In the genomic region with DNA sequence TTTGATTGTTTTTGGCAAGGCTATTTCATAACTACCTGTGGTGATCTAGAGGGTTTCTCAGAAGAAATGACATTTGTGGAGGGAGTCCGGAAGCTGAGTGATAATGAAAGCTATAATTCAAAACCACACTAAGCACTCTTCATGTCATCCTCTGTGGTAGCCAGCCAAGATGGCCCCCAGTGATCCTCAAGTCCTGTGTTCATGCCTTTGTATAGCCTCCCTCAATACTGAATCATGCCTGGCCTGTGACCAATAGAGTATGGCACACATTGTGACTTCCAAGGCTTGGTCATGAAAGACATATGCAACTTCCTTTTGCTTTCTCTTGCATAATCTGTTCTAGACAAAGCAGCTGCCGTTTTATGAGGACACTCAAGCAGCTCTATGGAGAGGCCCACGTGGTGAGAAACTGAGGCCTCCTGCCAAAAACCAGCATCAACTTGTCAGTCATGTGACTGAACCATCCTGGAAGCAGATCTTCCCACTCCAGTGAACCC, we compare ENCODE assay signal across 1 cellular context.
TF ChIP-seq lines count a peak whose summit lies in the region.

No MANE protein-coding gene starts in this region.

TF ChIP-seq in K562, 482 proteins besides CTCF, POLR2A, EP300 and RAD21 (continued from another document):
- TF ChIP-seq, protein P1, sequence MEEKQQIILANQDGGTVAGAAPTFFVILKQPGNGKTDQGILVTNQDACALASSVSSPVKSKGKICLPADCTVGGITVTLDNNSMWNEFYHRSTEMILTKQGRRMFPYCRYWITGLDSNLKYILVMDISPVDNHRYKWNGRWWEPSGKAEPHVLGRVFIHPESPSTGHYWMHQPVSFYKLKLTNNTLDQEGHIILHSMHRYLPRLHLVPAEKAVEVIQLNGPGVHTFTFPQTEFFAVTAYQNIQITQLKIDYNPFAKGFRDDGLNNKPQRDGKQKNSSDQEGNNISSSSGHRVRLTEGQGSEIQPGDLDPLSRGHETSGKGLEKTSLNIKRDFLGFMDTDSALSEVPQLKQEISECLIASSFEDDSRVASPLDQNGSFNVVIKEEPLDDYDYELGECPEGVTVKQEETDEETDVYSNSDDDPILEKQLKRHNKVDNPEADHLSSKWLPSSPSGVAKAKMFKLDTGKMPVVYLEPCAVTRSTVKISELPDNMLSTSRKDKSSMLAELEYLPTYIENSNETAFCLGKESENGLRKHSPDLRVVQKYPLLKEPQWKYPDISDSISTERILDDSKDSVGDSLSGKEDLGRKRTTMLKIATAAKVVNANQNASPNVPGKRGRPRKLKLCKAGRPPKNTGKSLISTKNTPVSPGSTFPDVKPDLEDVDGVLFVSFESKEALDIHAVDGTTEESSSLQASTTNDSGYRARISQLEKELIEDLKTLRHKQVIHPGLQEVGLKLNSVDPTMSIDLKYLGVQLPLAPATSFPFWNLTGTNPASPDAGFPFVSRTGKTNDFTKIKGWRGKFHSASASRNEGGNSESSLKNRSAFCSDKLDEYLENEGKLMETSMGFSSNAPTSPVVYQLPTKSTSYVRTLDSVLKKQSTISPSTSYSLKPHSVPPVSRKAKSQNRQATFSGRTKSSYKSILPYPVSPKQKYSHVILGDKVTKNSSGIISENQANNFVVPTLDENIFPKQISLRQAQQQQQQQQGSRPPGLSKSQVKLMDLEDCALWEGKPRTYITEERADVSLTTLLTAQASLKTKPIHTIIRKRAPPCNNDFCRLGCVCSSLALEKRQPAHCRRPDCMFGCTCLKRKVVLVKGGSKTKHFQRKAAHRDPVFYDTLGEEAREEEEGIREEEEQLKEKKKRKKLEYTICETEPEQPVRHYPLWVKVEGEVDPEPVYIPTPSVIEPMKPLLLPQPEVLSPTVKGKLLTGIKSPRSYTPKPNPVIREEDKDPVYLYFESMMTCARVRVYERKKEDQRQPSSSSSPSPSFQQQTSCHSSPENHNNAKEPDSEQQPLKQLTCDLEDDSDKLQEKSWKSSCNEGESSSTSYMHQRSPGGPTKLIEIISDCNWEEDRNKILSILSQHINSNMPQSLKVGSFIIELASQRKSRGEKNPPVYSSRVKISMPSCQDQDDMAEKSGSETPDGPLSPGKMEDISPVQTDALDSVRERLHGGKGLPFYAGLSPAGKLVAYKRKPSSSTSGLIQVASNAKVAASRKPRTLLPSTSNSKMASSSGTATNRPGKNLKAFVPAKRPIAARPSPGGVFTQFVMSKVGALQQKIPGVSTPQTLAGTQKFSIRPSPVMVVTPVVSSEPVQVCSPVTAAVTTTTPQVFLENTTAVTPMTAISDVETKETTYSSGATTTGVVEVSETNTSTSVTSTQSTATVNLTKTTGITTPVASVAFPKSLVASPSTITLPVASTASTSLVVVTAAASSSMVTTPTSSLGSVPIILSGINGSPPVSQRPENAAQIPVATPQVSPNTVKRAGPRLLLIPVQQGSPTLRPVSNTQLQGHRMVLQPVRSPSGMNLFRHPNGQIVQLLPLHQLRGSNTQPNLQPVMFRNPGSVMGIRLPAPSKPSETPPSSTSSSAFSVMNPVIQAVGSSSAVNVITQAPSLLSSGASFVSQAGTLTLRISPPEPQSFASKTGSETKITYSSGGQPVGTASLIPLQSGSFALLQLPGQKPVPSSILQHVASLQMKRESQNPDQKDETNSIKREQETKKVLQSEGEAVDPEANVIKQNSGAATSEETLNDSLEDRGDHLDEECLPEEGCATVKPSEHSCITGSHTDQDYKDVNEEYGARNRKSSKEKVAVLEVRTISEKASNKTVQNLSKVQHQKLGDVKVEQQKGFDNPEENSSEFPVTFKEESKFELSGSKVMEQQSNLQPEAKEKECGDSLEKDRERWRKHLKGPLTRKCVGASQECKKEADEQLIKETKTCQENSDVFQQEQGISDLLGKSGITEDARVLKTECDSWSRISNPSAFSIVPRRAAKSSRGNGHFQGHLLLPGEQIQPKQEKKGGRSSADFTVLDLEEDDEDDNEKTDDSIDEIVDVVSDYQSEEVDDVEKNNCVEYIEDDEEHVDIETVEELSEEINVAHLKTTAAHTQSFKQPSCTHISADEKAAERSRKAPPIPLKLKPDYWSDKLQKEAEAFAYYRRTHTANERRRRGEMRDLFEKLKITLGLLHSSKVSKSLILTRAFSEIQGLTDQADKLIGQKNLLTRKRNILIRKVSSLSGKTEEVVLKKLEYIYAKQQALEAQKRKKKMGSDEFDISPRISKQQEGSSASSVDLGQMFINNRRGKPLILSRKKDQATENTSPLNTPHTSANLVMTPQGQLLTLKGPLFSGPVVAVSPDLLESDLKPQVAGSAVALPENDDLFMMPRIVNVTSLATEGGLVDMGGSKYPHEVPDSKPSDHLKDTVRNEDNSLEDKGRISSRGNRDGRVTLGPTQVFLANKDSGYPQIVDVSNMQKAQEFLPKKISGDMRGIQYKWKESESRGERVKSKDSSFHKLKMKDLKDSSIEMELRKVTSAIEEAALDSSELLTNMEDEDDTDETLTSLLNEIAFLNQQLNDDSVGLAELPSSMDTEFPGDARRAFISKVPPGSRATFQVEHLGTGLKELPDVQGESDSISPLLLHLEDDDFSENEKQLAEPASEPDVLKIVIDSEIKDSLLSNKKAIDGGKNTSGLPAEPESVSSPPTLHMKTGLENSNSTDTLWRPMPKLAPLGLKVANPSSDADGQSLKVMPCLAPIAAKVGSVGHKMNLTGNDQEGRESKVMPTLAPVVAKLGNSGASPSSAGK (IDR thresholded peaks at IDR 0.05), result peak; percentile 46
- TF ChIP-seq GATAD2A (IDR thresholded peaks at IDR 0.05) (no peak), ZNF707 (CRISPR knock-in tag; conservative IDR thresholded peaks at IDR 0.05) (no peak), ZBTB7A (IDR thresholded peaks at IDR 0.05; ENCODE audit: borderline replicate concordance, control insufficient read depth, low read depth, low read length) (no peak), SP1 (CRISPR knock-in tag; IDR thresholded peaks at IDR 0.05) (no peak), CBX2 (IDR thresholded peaks at IDR 0.05; ENCODE audit: insufficient read depth, low read length, poor library complexity, severe bottlenecking) (no peak), LCOR (CRISPR knock-in tag; IDR thresholded peaks at IDR 0.05) (no peak), ATF1 (CRISPR knock-in tag; IDR thresholded peaks at IDR 0.05) (no peak), ATF1 (tag; IDR thresholded peaks at IDR 0.05) (no peak), SMAD1 (IDR thresholded peaks at IDR 0.05; ENCODE audit: low read depth, low read length, partially characterized antibody) (no peak), ZKSCAN8 (CRISPR knock-in tag; IDR thresholded peaks at IDR 0.05) (0 out of 2 replicates have a peak, but pooled peaks have one; percentile 43), KLF16 (IDR thresholded peaks at IDR 0.05) (no peak), CBX3 (IDR thresholded peaks at IDR 0.05; ENCODE audit: borderline replicate concordance in 1 of 2, low read length in 2 of 2) (no peak), ETV1 (tag; conservative IDR thresholded peaks at IDR 0.05; ENCODE audit: low read depth) (peak; percentile 79), CCNT2 (IDR thresholded peaks at IDR 0.05; ENCODE audit: borderline replicate concordance, extremely low read depth, insufficient read length, low read depth, low read length) (no peak), HDAC6 (IDR thresholded peaks at IDR 0.05; ENCODE audit: low read depth, low read length) (no peak)
- TF ChIP-seq, protein P2, sequence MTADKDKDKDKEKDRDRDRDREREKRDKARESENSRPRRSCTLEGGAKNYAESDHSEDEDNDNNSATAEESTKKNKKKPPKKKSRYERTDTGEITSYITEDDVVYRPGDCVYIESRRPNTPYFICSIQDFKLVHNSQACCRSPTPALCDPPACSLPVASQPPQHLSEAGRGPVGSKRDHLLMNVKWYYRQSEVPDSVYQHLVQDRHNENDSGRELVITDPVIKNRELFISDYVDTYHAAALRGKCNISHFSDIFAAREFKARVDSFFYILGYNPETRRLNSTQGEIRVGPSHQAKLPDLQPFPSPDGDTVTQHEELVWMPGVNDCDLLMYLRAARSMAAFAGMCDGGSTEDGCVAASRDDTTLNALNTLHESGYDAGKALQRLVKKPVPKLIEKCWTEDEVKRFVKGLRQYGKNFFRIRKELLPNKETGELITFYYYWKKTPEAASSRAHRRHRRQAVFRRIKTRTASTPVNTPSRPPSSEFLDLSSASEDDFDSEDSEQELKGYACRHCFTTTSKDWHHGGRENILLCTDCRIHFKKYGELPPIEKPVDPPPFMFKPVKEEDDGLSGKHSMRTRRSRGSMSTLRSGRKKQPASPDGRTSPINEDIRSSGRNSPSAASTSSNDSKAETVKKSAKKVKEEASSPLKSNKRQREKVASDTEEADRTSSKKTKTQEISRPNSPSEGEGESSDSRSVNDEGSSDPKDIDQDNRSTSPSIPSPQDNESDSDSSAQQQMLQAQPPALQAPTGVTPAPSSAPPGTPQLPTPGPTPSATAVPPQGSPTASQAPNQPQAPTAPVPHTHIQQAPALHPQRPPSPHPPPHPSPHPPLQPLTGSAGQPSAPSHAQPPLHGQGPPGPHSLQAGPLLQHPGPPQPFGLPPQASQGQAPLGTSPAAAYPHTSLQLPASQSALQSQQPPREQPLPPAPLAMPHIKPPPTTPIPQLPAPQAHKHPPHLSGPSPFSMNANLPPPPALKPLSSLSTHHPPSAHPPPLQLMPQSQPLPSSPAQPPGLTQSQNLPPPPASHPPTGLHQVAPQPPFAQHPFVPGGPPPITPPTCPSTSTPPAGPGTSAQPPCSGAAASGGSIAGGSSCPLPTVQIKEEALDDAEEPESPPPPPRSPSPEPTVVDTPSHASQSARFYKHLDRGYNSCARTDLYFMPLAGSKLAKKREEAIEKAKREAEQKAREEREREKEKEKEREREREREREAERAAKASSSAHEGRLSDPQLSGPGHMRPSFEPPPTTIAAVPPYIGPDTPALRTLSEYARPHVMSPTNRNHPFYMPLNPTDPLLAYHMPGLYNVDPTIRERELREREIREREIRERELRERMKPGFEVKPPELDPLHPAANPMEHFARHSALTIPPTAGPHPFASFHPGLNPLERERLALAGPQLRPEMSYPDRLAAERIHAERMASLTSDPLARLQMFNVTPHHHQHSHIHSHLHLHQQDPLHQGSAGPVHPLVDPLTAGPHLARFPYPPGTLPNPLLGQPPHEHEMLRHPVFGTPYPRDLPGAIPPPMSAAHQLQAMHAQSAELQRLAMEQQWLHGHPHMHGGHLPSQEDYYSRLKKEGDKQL (CRISPR knock-in tag; IDR thresholded peaks at IDR 0.05; ENCODE audit: borderline replicate concordance), result no peak
- TF ChIP-seq, protein P3, sequence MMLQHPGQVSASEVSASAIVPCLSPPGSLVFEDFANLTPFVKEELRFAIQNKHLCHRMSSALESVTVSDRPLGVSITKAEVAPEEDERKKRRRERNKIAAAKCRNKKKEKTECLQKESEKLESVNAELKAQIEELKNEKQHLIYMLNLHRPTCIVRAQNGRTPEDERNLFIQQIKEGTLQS (IDR thresholded peaks at IDR 0.05), result peak; percentile 40; the same call in 1 of the 2 replicates
- TF ChIP-seq, protein P3 (CRISPR knock-in tag; conservative IDR thresholded peaks at IDR 0.05), result no peak
- TF ChIP-seq, protein P4, sequence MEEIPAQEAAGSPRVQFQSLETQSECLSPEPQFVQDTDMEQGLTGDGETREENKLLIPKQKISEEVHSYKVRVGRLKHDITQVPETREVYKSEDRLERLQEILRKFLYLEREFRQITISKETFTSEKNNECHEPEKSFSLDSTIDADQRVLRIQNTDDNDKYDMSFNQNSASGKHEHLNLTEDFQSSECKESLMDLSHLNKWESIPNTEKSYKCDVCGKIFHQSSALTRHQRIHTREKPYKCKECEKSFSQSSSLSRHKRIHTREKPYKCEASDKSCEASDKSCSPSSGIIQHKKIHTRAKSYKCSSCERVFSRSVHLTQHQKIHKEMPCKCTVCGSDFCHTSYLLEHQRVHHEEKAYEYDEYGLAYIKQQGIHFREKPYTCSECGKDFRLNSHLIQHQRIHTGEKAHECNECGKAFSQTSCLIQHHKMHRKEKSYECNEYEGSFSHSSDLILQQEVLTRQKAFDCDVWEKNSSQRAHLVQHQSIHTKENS (CRISPR knock-in tag; IDR thresholded peaks at IDR 0.05), result no peak
- TF ChIP-seq, protein P5, sequence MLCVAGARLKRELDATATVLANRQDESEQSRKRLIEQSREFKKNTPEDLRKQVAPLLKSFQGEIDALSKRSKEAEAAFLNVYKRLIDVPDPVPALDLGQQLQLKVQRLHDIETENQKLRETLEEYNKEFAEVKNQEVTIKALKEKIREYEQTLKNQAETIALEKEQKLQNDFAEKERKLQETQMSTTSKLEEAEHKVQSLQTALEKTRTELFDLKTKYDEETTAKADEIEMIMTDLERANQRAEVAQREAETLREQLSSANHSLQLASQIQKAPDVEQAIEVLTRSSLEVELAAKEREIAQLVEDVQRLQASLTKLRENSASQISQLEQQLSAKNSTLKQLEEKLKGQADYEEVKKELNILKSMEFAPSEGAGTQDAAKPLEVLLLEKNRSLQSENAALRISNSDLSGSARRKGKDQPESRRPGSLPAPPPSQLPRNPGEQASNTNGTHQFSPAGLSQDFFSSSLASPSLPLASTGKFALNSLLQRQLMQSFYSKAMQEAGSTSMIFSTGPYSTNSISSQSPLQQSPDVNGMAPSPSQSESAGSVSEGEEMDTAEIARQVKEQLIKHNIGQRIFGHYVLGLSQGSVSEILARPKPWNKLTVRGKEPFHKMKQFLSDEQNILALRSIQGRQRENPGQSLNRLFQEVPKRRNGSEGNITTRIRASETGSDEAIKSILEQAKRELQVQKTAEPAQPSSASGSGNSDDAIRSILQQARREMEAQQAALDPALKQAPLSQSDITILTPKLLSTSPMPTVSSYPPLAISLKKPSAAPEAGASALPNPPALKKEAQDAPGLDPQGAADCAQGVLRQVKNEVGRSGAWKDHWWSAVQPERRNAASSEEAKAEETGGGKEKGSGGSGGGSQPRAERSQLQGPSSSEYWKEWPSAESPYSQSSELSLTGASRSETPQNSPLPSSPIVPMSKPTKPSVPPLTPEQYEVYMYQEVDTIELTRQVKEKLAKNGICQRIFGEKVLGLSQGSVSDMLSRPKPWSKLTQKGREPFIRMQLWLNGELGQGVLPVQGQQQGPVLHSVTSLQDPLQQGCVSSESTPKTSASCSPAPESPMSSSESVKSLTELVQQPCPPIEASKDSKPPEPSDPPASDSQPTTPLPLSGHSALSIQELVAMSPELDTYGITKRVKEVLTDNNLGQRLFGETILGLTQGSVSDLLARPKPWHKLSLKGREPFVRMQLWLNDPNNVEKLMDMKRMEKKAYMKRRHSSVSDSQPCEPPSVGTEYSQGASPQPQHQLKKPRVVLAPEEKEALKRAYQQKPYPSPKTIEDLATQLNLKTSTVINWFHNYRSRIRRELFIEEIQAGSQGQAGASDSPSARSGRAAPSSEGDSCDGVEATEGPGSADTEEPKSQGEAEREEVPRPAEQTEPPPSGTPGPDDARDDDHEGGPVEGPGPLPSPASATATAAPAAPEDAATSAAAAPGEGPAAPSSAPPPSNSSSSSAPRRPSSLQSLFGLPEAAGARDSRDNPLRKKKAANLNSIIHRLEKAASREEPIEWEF (CRISPR knock-in tag; IDR thresholded peaks at IDR 0.05), result peak; percentile 73; the same call in 1 of the 2 replicates
